Comparison of ENCODE assay signal across 8 cellular contexts in the genomic region with DNA sequence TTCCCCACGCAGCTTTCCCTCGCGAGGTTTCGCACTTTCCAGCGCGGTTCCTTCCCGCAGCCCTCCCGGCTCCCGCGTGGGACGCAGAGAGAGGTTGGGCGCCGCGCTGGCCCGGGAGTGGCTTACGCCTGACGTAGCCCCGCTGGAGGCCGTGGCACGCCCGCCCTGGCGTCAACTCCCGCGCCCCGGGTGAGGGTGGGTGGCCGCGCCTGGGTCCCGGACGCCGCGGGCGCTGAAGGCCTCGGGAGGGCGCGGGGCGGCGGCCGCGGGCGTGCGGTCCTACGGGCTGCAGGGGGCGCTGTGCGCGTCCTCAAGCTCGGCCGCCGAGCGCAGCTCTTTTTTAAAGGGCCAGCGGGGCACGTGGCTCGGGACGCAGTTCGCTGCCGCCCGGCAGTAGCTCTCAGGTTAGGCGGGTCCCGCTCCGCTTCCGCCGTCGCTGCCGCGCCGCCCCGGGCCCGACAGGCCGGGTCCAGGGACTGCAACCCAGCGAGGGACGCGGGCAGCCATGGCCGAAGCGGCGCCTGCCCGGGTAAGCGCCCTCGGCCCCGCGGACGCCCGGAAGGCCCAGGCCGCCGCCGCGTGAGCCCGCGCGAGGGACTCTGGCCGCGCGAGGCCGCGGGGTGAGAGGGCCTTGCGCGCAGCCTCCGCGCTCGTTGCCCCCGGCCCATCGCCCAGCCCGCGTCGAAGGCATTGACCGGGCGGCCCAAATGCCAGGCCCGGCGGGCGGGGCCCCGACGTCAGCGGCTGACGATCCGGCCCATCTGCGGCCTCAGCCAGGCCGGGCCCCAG. TPM values are rescaled to one million over a fixed set of nuclear protein-coding genes. Genes with fewer than 3 reads are reported as not detected.
DNase-seq lines count a peak whose midpoint lies in the region; TF ChIP-seq lines count a peak whose summit lies in the region.

Gene ZNF783, plus strand, starts transcription at position 368 of the 789 bp plus-strand sequence. Its CDS starts 138 bp downstream, at position 506.

- H3K27ac ChIP-seq in SU-DHL-6 (ENCODE audit: low read depth, low read length) = no peak within 1 kb of the TSS; the same call in 1 of the 2 replicates

- TF ChIP-seq CTCF in HFF-Myc (IDR thresholded peaks at IDR 0.05; ENCODE audit: low read depth, low read length, missing control alignments) (peak; percentile 55), SU-DHL-6 (IDR thresholded peaks at IDR 0.05; ENCODE audit: insufficient read depth, low read length, poor library complexity, severe bottlenecking) (peak; percentile 64), type B pancreatic cell (conservative IDR thresholded peaks at IDR 0.05) (peak; percentile 94)

- H3K4me3 ChIP-seq in HFF-Myc (replicated peaks; ENCODE audit: low read depth, low read length) (peak within 1 kb of the TSS; percentile 56), SU-DHL-6 (ENCODE audit: insufficient read depth, low read length, poor library complexity, severe bottlenecking) (peak within 1 kb of the TSS; percentile 80)

- peak within 1 kb of the TSS; percentile 75 for H3K9ac ChIP-seq in SU-DHL-6 (ENCODE audit: low read length)

- peak; percentile 31 for TF ChIP-seq POLR2A in GM10847 (IDR thresholded peaks at IDR 0.05; ENCODE audit: extremely low read depth, insufficient read length)

- H3K4me2 ChIP-seq in SU-DHL-6 (ENCODE audit: low read depth, low read length, poor library complexity, severe bottlenecking) = peak within 1 kb of the TSS; percentile 92

- H3K9me3 ChIP-seq in SU-DHL-6 (ENCODE audit: insufficient read depth, low read length) = no peaks in the 10 kb centered on the region

- intact Hi-C loops in cardiac septum (cut with DNase I) = loop anchor here (10.0 kb wide), 1 partner anchor 233 kb away; the partner anchor contains the start of gene ZNF746

- H3K4me1 Mint-ChIP-seq in type B pancreatic cell (ENCODE audit: unreplicated experiment) = no peaks in the 10 kb centered on the region

- 0 out of 2 replicates have a peak, but pooled peaks cover 7% of the 10 kb centered on the region for H3F3A ChIP-seq in SU-DHL-6 (ENCODE audit: insufficient read depth)

- peak within 1 kb of the TSS; percentile 89 for H3K4me3 Mint-ChIP-seq in type B pancreatic cell

- H4K20me1 ChIP-seq in SU-DHL-6 (ENCODE audit: low read depth, low read length) = no peaks in the 10 kb centered on the region

- no peaks in the 10 kb centered on the region for H3K9me2 ChIP-seq in SU-DHL-6 (replicated peaks; ENCODE audit: insufficient read depth, low read length)

- H3K27ac Mint-ChIP-seq in type B pancreatic cell = peak within 1 kb of the TSS; percentile 88

- no peaks in the 10 kb centered on the region for H3K79me2 ChIP-seq in SU-DHL-6 (ENCODE audit: insufficient read depth, low read length)

- no peak for DNase-seq in HFF-Myc (ENCODE audit: extremely low read depth, low read depth)
- DNase-seq in MV-4-11 (lab: John Stamatoyannopoulos, UW) = peak; percentile 80
- peak; percentile 61 for DNase-seq in activated naive CD8-positive, alpha-beta T cell treated with anti-CD3 and anti-CD28 coated beads, Interleukin-2, amount 50 U/mL, for 16 hours (ENCODE audit: low read depth, low spot score)
- peak; percentile 93 for DNase-seq in cardiac septum (ENCODE audit: low spot score)
- peak; percentile 81 for DNase-seq in pons (ENCODE audit: low spot score)
- DNase-seq in type B pancreatic cell (ENCODE audit: extremely low spot score, unreplicated experiment) = peak; percentile 87

- no peaks in the 10 kb centered on the region for H3K9me3 Mint-ChIP-seq in type B pancreatic cell

- no peaks in the 10 kb centered on the region for H3K27me3 ChIP-seq in SU-DHL-6 (ENCODE audit: low read length)

- no peaks in the 10 kb centered on the region for H3K27me3 Mint-ChIP-seq in type B pancreatic cell

- no peaks in the 10 kb centered on the region for H3K36me3 ChIP-seq in SU-DHL-6 (ENCODE audit: low read length)

- H3K36me3 Mint-ChIP-seq in type B pancreatic cell = peaks cover 11% of the 10 kb centered on the region

- H2AFZ ChIP-seq in SU-DHL-6 (ENCODE audit: low read depth, low read length, severe bottlenecking) = peak within 1 kb of the TSS; percentile 95

RNA-seq across cellular contexts. Expression of gene ZNF783, which starts in this region (rescaled TPM):
- total RNA-seq in cardiac septum = 4.3 TPM
- total RNA-seq in type B pancreatic cell (ENCODE audit: low replicate concordance) = 12.5 and 19.7 TPM in 2 replicates
